ENCODE assay signal across 29 cellular contexts in genomic region chr7:70884446-70884764, GRCh38.
DNase-seq lines count a peak whose midpoint lies in the region; ATAC-seq, FAIRE-seq and TF ChIP-seq lines count a peak whose summit lies in the region.
"Had no signal": no experiment of that assay in that cellular context is flagged by ENCODE, and none has a peak within 500 bp of the region (broad histone marks: within the 10 kb centered on the region; RNA-seq: fewer than 3 reads in every experiment).

No MANE protein-coding gene starts in this region.

- H3K4me3 Mint-ChIP-seq in effector memory CD8-positive, alpha-beta T cell, result no peak overlapping the region
- H3K4me3 Mint-ChIP-seq: CD4-positive, alpha-beta T cell; HFFc6 had no signal

- no peak overlapping the region for H2BK120ac ChIP-seq in H1 (replicated peaks; ENCODE audit: low read depth, low read length)

- H3K18ac ChIP-seq in H1 (ENCODE audit: extremely low read depth, low read length), result no peak overlapping the region

- H4K8ac ChIP-seq in H1 (ENCODE audit: extremely low read depth, insufficient read depth, low read length), result no peak overlapping the region

- H3K27me3 Mint-ChIP-seq in effector memory CD8-positive, alpha-beta T cell, result peaks cover 0 to 12% of the 10 kb centered on the region in 2 donors

- H3K9ac ChIP-seq in HUES48 (ENCODE audit: low read depth, low read length) (peak overlapping the region; percentile 37; the same call in 1 of the 2 replicates), H1 (replicated peaks in 1 of 4; ENCODE audit: extremely low read depth in 1 of 4, low read depth in 3 of 4, low read length in 3 of 4) (no peak overlapping the region)
- H3K9ac ChIP-seq: BLaER1 treated with 17β-estradiol and CSF1 and Interleukin-3, amounts not matched to agents 10 nM and 100 nM had no signal

- H3K27me3 ChIP-seq in HUES48 (ENCODE audit: control insufficient read depth, insufficient read depth, low read length) (no peaks in the 10 kb centered on the region), H1 (replicated peaks in 1 of 4; ENCODE audit: control insufficient read depth in 3 of 4, extremely low read depth in 1 of 4, insufficient read depth in 3 of 4, low read length in 3 of 4) (no peaks in the 10 kb centered on the region), iPS DF 6.9 (ENCODE audit: control insufficient read depth, insufficient read depth, low read length) (no peaks in the 10 kb centered on the region)
- H3K27me3 ChIP-seq: BLaER1 treated with 17β-estradiol and CSF1 and Interleukin-3, amounts not matched to agents 10 nM and 100 nM; SJCRH30 had no signal

- no peak for TF ChIP-seq CTCF in H1 (IDR thresholded peaks at IDR 0.05; ENCODE audit: control extremely low read depth in 1 of 3, insufficient read depth in 1 of 3, low read depth in 1 of 3, low read length in 3 of 3)

- H3K79me2 ChIP-seq in H1 (ENCODE audit: control insufficient read depth in 1 of 2, insufficient read depth in 2 of 2, low read length in 2 of 2), result no peaks in the 10 kb centered on the region

- FAIRE-seq in H1 (lab: Jason Lieb, UNC), result peak; percentile 88
- FAIRE-seq: A549, D721Med, GM18507, K562 had no signal

- no peak for ATAC-seq in effector memory CD8-positive, alpha-beta T cell (replicated peaks)
- ATAC-seq: A549, K562, Right ventricle myocardium inferior, SK-N-SH treated with all-trans-retinoic acid at 6 μM for 48 hours had no signal

- H3K9me3 ChIP-seq in HUES48 (ENCODE audit: control insufficient read depth, insufficient read depth, low read length) (peaks cover 5% of the 10 kb centered on the region; the same call in 1 of the 2 replicates), H1 (ENCODE audit: insufficient read depth in 2 of 2, low read depth in 1 of 2, low read length in 1 of 2) (peaks cover 0 to 9% of the 10 kb centered on the region in 2 experiments; a peak in 3 of 4 replicates), iPS DF 6.9 (ENCODE audit: control insufficient read depth, insufficient read depth, low read length) (no peaks in the 10 kb centered on the region)
- H3K9me3 ChIP-seq: A549, HAP-1, SJCRH30 had no signal

- no peak overlapping the region for H3K14ac ChIP-seq in H1 (ENCODE audit: insufficient read length)

- H3K56ac ChIP-seq in H1 (replicated peaks; ENCODE audit: insufficient read length, low read depth, low read length), result peak overlapping the region; percentile 51

- no peak overlapping the region for H2BK15ac ChIP-seq in H1 (ENCODE audit: low read length)

- CTCF ChIA-PET in H1 (lab: Charles Lee; ENCODE audit: partially characterized antibody), result interaction anchor here (0.6 to 1.3 kb wide), 3 partner anchors 19 to 26 kb away, joined by 3 to 5 read pairs (median 4); no protein-coding TSS in a partner anchor

- peak overlapping the region; percentile 70; the same call in 1 of the 2 replicates for H2BK12ac ChIP-seq in H1 (ENCODE audit: low read depth, low read length)

- no peak overlapping the region for H3K23ac ChIP-seq in H1 (ENCODE audit: insufficient read length)

- H3K27ac Mint-ChIP-seq in effector memory CD8-positive, alpha-beta T cell, result no peak overlapping the region
- H3K27ac Mint-ChIP-seq: CD4-positive, alpha-beta T cell; HFFc6 had no signal

- no peak overlapping the region for H2AFZ ChIP-seq in H1 (ENCODE audit: low read length)
- H2AFZ ChIP-seq: PC-9 had no signal

- no peak overlapping the region for H2AK5ac ChIP-seq in H1 (ENCODE audit: low read depth, low read length)

- no peak overlapping the region for H3K4ac ChIP-seq in H1 (replicated peaks; ENCODE audit: insufficient read length, low read depth, low read length)

- no peak for TF ChIP-seq RAD21 in H1 (IDR thresholded peaks at IDR 0.05 in 1 of 2, conservative IDR thresholded peaks at IDR 0.05 in 1 of 2; ENCODE audit: low read depth in 2 of 2, low read length in 2 of 2)

- H3K27ac ChIP-seq in HUES48 (ENCODE audit: low read depth, low read length) (peak overlapping the region; percentile 85), H1 (ENCODE audit: low read depth, low read length) (no peak overlapping the region), iPS DF 6.9 (ENCODE audit: low read length) (peak overlapping the region; percentile 92)
- H3K27ac ChIP-seq: A549; BLaER1 treated with 17β-estradiol and CSF1 and Interleukin-3, amounts not matched to agents 10 nM and 100 nM; HL-60; PC-9; SJCRH30 had no signal

- no peaks in the 10 kb centered on the region for H3K79me1 ChIP-seq in H1 (ENCODE audit: low read depth, low read length)

- H4K91ac ChIP-seq in H1 (replicated peaks; ENCODE audit: insufficient read length, low read length), result no peak overlapping the region

- H3K4me1 Mint-ChIP-seq in effector memory CD8-positive, alpha-beta T cell (ENCODE audit: low read depth in 2 of 2), result no peaks in the 10 kb centered on the region

- H3K4me3 ChIP-seq in HUES48 (ENCODE audit: low read depth, low read length) (0 out of 2 replicates have a peak overlapping the region, but pooled peaks have one; percentile 26), H1 (ENCODE audit: extremely low read depth in 1 of 4, insufficient read depth in 2 of 4, low read depth in 3 of 4, low read length in 4 of 4) (no peak overlapping the region), iPS DF 6.9 (ENCODE audit: low read length) (no peak overlapping the region)
- H3K4me3 ChIP-seq: A549; BLaER1 treated with 17β-estradiol and CSF1 and Interleukin-3, amounts not matched to agents 10 nM and 100 nM; HAP-1; K562; PC-9; SJCRH30 had no signal

- peaks cover 29% of the 10 kb centered on the region for H3K4me1 ChIP-seq in HUES48 (ENCODE audit: control insufficient read depth, insufficient read depth, low read length)
- peaks cover 3 to 17% (median 8%) of the 10 kb centered on the region in 4 experiments; a peak in 5 of 7 replicates for H3K4me1 ChIP-seq in H1 (replicated peaks in 1 of 4; ENCODE audit: control insufficient read depth in 3 of 4, insufficient read depth in 4 of 4, low read length in 3 of 4)
- H3K4me1 ChIP-seq in iPS DF 6.9 (ENCODE audit: control insufficient read depth, insufficient read depth, low read length), result peaks cover 3% of the 10 kb centered on the region; the same call in 1 of the 2 replicates
- H3K4me1 ChIP-seq: A549; BLaER1 treated with 17β-estradiol and CSF1 and Interleukin-3, amounts not matched to agents 10 nM and 100 nM; HAP-1; SJCRH30 had no signal

- no peak for TF ChIP-seq POLR2A in H1 (IDR thresholded peaks at IDR 0.05; ENCODE audit: control extremely low read depth in 1 of 2, low read depth in 2 of 2, low read length in 2 of 2)

- DNase-seq in H1 (ENCODE audit: low read depth in 1 of 2, low spot score in 2 of 2) (peak in 1 of 2 experiments; percentile 53), iPS DF 6.9 (ENCODE audit: low read depth, low spot score) (no peak), amniotic stem cell (lab: John Stamatoyannopoulos, UW) (no peak), HK-2 (ENCODE audit: unreplicated experiment) (no peak), T-helper 9 cell (no peak)
- DNase-seq in effector memory CD8-positive, alpha-beta T cell, result no peak
- DNase-seq: AML-193; CD4-positive, alpha-beta T cell; HFFc6; Kasumi-1; NCI-H1105; NCI-H146; NCI-H2029; NCI-H446 treated with DMSO at 0.1 percent for 48 hours; NCI-H526; NCI-H82; NK-92 treated with Interleukin-12 subunit alpha and Interleukin-12 subunit beta, amount 100 ng/mL, for 24 hours; PC-9; SJCRH30 had no signal

- H2BK20ac ChIP-seq in H1 (ENCODE audit: low read length), result peak overlapping the region; percentile 86; the same call in 1 of the 2 replicates

- peaks cover 0 to 3% of the 10 kb centered on the region in 2 donors for H3K9me3 Mint-ChIP-seq in effector memory CD8-positive, alpha-beta T cell

- no peaks in the 10 kb centered on the region for H3K36me3 Mint-ChIP-seq in effector memory CD8-positive, alpha-beta T cell (ENCODE audit: insufficient read depth)

- POLR2A ChIA-PET in H1 (lab: Charles Lee; ENCODE audit: partially characterized antibody), result interaction anchor here (1.0 to 2.7 kb wide), 4 partner anchors 10 to 247 kb away, joined by 3 to 24 read pairs (median 4); no protein-coding TSS in a partner anchor

- H2BK5ac ChIP-seq in H1 (ENCODE audit: low read depth, low read length), result peak overlapping the region; percentile 87; the same call in 1 of the 2 replicates

- no peak for TF ChIP-seq EP300 in H1 (IDR thresholded peaks at IDR 0.05; ENCODE audit: borderline replicate concordance in 1 of 2, low read depth in 2 of 2, low read length in 2 of 2)

- no peaks in the 10 kb centered on the region for H4K20me1 ChIP-seq in H1 (replicated peaks in 1 of 2; ENCODE audit: control insufficient read depth in 1 of 2, insufficient read depth in 2 of 2, low read length in 2 of 2)
- H4K20me1 ChIP-seq: BLaER1 treated with 17β-estradiol and CSF1 and Interleukin-3, amounts not matched to agents 10 nM and 100 nM had no signal

- peak overlapping the region; percentile 1 to 62; a peak in 2 of 4 replicates for H3K4me2 ChIP-seq in H1 (ENCODE audit: insufficient read depth in 1 of 2, low read depth in 2 of 2, low read length in 2 of 2)
- H3K4me2 ChIP-seq: A549; BLaER1 treated with 17β-estradiol and CSF1 and Interleukin-3, amounts not matched to agents 10 nM and 100 nM; PC-9 had no signal

- no peak overlapping the region for H4K5ac ChIP-seq in H1 (ENCODE audit: insufficient read length, low read depth, low read length)

- H3K36me3 ChIP-seq in HUES48 (ENCODE audit: control insufficient read depth, insufficient read depth, low read length), result no peaks in the 10 kb centered on the region
- H3K36me3 ChIP-seq in H1 (ENCODE audit: control insufficient read depth in 2 of 4, insufficient read depth in 4 of 4, low read length in 3 of 4), result no peaks in the 10 kb centered on the region
- no peaks in the 10 kb centered on the region for H3K36me3 ChIP-seq in iPS DF 6.9 (ENCODE audit: control insufficient read depth, insufficient read depth, low read length)
- H3K36me3 ChIP-seq: BLaER1 treated with 17β-estradiol and CSF1 and Interleukin-3, amounts not matched to agents 10 nM and 100 nM; HAP-1; SJCRH30 had no signal

- H3K23me2 ChIP-seq in H1 (ENCODE audit: low read depth, low read length), result no peaks in the 10 kb centered on the region; the same call in 1 of the 2 replicates

TF ChIP-seq in H1, 55 proteins besides CTCF, POLR2A, EP300 and RAD21 (continues in another document):
- TF ChIP-seq TBP (IDR thresholded peaks at IDR 0.05; ENCODE audit: low read depth, low read length) (no peak), CBX5 (IDR thresholded peaks at IDR 0.05; ENCODE audit: low read depth, low read length) (no peak), GABPA (IDR thresholded peaks at IDR 0.05; ENCODE audit: borderline replicate concordance, insufficient read depth, low read length) (no peak), BACH1 (IDR thresholded peaks at IDR 0.05; ENCODE audit: low read length) (no peak), JUN (IDR thresholded peaks at IDR 0.05; ENCODE audit: low read depth, low read length) (no peak), MAFK (IDR thresholded peaks at IDR 0.05; ENCODE audit: low read depth, low read length) (no peak), RNF2 (IDR thresholded peaks at IDR 0.05; ENCODE audit: borderline replicate concordance, low read depth, low read length, missing control alignments, poor library complexity, severe bottlenecking) (no peak), KDM1A (IDR thresholded peaks at IDR 0.05; ENCODE audit: borderline replicate concordance, low read length) (no peak), SIX5 (IDR thresholded peaks at IDR 0.05; ENCODE audit: low read depth, low read length) (no peak), SP4 (IDR thresholded peaks at IDR 0.05; ENCODE audit: low read length) (no peak), TAF7 (optimal IDR thresholded peaks at IDR 0.05; ENCODE audit: borderline replicate concordance, low read depth, low read length) (no peak)
